Comparison of ENCODE assay signal across 16 cellular contexts in the genomic region with DNA sequence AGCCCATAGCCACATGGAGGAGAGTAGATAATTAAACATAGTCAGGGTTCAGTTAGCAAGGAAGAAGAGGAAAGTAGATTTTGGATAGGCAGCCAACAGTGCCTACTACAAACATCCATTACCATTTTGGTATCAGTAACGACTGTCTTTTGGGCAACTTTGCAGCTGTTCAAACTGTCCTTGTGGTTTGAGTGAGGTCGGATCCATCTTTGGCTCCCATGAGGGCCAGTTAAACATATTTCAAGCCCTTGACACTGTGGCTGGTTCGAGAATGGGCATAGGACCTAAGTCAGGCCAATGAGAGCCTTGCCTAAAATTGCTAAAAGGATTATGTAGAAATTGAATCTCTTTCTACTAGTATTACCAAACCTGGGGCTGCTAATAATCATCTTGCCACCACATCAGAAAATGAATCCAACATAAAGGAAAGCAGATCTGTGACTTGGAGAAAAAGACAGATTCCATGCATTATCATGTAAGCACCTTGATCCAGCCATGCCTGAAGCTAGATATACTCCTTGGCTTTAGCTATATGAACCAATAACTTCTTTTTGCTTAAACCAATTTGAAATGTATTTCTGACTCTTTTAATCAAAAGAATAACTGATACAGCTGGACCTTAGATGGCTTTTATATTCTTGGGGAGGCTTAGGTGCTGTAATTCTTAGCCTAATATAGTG.
"Had no signal": no experiment of that assay in that cellular context is flagged by ENCODE, and none has a peak within 500 bp of the region (broad histone marks: within the 10 kb centered on the region; RNA-seq: fewer than 3 reads in every experiment).

No MANE protein-coding gene starts in this region.

- H3K4me3 ChIP-seq: left ventricle myocardium inferior, lung, ovary, right atrium auricular region, spleen, tibial nerve, vagina had no signal

- H3K27ac ChIP-seq: left ventricle myocardium inferior, ovary, right atrium auricular region, spleen, tibial nerve, vagina had no signal

- H3K4me1 ChIP-seq: left ventricle myocardium inferior, right atrium auricular region, spleen, vagina had no signal

- DNase-seq: islet precursor cell; left ventricle myocardium inferior; mesendoderm; naive thymus-derived CD4-positive, alpha-beta T cell; ovary; small intestine; spleen; stimulated activated CD4-positive, alpha-beta T cell treated with anti-CD3 and anti-CD28 coated beads, Interleukin-4, amount 100 ng/mL, for 4 hours; stimulated activated CD8-positive, alpha-beta memory T cell treated with anti-CD3 and anti-CD28 coated beads, Interleukin-4, amount 100 ng/mL, for 48 hours; stimulated activated naive CD4-positive, alpha-beta T cell treated with Interleukin-2 at 50 U/mL for 16 hours; stimulated activated naive CD8-positive, alpha-beta T cell treated with anti-CD3 and anti-CD28 coated beads, Interleukin-15, amount 100 ng/mL, for 72 hours; substantia nigra had no signal

- H3K9me3 ChIP-seq: left ventricle myocardium inferior, ovary, right atrium auricular region, spleen, tibial nerve, vagina had no signal

- H3K27me3 ChIP-seq: ovary, right atrium auricular region, tibial nerve, vagina had no signal

- H3K36me3 ChIP-seq: left ventricle myocardium inferior, ovary, right atrium auricular region, spleen, tibial nerve, vagina had no signal
